Comparison of ENCODE assay signal across 10 cellular contexts in genomic region chr13:40189426-40189825, GRCh38.
A peak's percentile ranks its signal among the peaks of the same experiment; 100 is the strongest.
DNase-seq lines count a peak whose midpoint lies in the region; ATAC-seq and TF ChIP-seq lines count a peak whose summit lies in the region.
"Had no signal": no experiment of that assay in that cellular context is flagged by ENCODE, and none has a peak within 500 bp of the region (broad histone marks: within the 10 kb centered on the region; RNA-seq: fewer than 3 reads in every experiment).

No MANE protein-coding gene starts in this region.

- H3K4me1 Mint-ChIP-seq in activated CD8-positive, alpha-beta T cell treated with anti-CD3 and anti-CD28 coated beads for 36 hours (ENCODE audit: low read depth): peaks cover 77% of the 10 kb centered on the region
- peaks cover 51% of the 10 kb centered on the region for H3K4me1 Mint-ChIP-seq in stimulated activated effector memory CD8-positive, alpha-beta T cell treated with anti-CD3 and anti-CD28 coated beads, Interleukin-12 subunit alpha, Interleukin-12 subunit beta, amount 100 ng/mL, for 72 hours

- H3K4me1 ChIP-seq in esophagus (ENCODE audit: control insufficient read depth in 2 of 2, insufficient read depth in 2 of 2, low read length in 1 of 2): peaks cover 11 to 14% of the 10 kb centered on the region in 2 donors

- no peak overlapping the region for H3K4me3 ChIP-seq in esophagus (ENCODE audit: low read depth in 1 of 2, low read length in 2 of 2)

- no peak for TF ChIP-seq POLR2A in erythroblast (IDR thresholded peaks at IDR 0.05; ENCODE audit: low read length)

- H3K27ac ChIP-seq in RWPE1 (peak overlapping the region; percentile 84), esophagus (ENCODE audit: low read depth in 2 of 2, low read length in 1 of 2) (peak overlapping the region; percentile 64 to 65)

- H3K36me3 Mint-ChIP-seq in activated CD8-positive, alpha-beta T cell treated with anti-CD3 and anti-CD28 coated beads for 36 hours (ENCODE audit: low read depth): peaks cover 3% of the 10 kb centered on the region
- H3K36me3 Mint-ChIP-seq in stimulated activated effector memory CD8-positive, alpha-beta T cell treated with anti-CD3 and anti-CD28 coated beads, Interleukin-12 subunit alpha, Interleukin-12 subunit beta, amount 100 ng/mL, for 72 hours: no peaks in the 10 kb centered on the region

- 67 to 75% methylated on average over 6 of the region's 6 CpGs for WGBS in esophagus, 2 donors

- no peaks in the 10 kb centered on the region for H3K27me3 Mint-ChIP-seq in activated CD8-positive, alpha-beta T cell treated with anti-CD3 and anti-CD28 coated beads for 36 hours

- H3K9me3 Mint-ChIP-seq in activated CD8-positive, alpha-beta T cell treated with anti-CD3 and anti-CD28 coated beads for 36 hours: no peaks in the 10 kb centered on the region
- H3K9me3 Mint-ChIP-seq in stimulated activated effector memory CD8-positive, alpha-beta T cell treated with anti-CD3 and anti-CD28 coated beads, Interleukin-12 subunit alpha, Interleukin-12 subunit beta, amount 100 ng/mL, for 72 hours: no peaks in the 10 kb centered on the region

- no peak for DNase-seq in RWPE1 (ENCODE audit: low spot score)
- DNase-seq in activated CD8-positive, alpha-beta T cell treated with anti-CD3 and anti-CD28 coated beads for 36 hours: peak; percentile 56
- DNase-seq in stimulated activated effector memory CD8-positive, alpha-beta T cell treated with anti-CD3 and anti-CD28 coated beads, Interleukin-12 subunit alpha, Interleukin-12 subunit beta, amount 100 ng/mL, for 72 hours (ENCODE audit: low spot score in 2 of 2): no peak
- no peak for DNase-seq in pons (ENCODE audit: low spot score)
- no peak for DNase-seq in erythroblast (lab: John Stamatoyannopoulos, UW)
- no peak for DNase-seq in cerebellar cortex (ENCODE audit: low spot score)
- DNase-seq in SK-N-DZ (ENCODE audit: low spot score): no peak
- DNase-seq: activated CD8-positive, alpha-beta memory T cell treated with anti-CD3 and anti-CD28 coated beads, Interleukin-2, amount 50 U/mL, for 48 hours; NCI-H2171 had no signal

- H3K9me3 ChIP-seq in esophagus (ENCODE audit: control insufficient read depth in 2 of 2, insufficient read depth in 1 of 2, low read depth in 1 of 2, low read length in 1 of 2): no peaks in the 10 kb centered on the region

- no peaks in the 10 kb centered on the region for H3K36me3 ChIP-seq in esophagus (ENCODE audit: control insufficient read depth in 2 of 2, insufficient read depth in 2 of 2, low read length in 1 of 2)

- H3K4me3 Mint-ChIP-seq in activated CD8-positive, alpha-beta T cell treated with anti-CD3 and anti-CD28 coated beads for 36 hours: peak overlapping the region; percentile 15
- H3K4me3 Mint-ChIP-seq in stimulated activated effector memory CD8-positive, alpha-beta T cell treated with anti-CD3 and anti-CD28 coated beads, Interleukin-12 subunit alpha, Interleukin-12 subunit beta, amount 100 ng/mL, for 72 hours: peak overlapping the region; percentile 30

- CTCF ChIA-PET in RWPE1 (lab: Yijun Ruan, JAX): interaction anchor here (0.6 kb wide), 1 partner anchor 143 kb away, joined by 3 read pairs; no protein-coding TSS in a partner anchor
- CTCF ChIA-PET in activated CD8-positive, alpha-beta T cell treated with anti-CD3 and anti-CD28 coated beads for 36 hours (lab: Charles Lee): interaction anchor here (0.7 to 7.1 kb wide), 5 partner anchors 9 to 121 kb away, joined by 3 to 41 read pairs (median 4); no protein-coding TSS in a partner anchor

- no peaks in the 10 kb centered on the region for H3K27me3 ChIP-seq in esophagus (ENCODE audit: control insufficient read depth in 1 of 2, insufficient read depth in 2 of 2, low read length in 2 of 2)

- H3K27ac Mint-ChIP-seq in activated CD8-positive, alpha-beta T cell treated with anti-CD3 and anti-CD28 coated beads for 36 hours: peak overlapping the region; percentile 92
- H3K27ac Mint-ChIP-seq in stimulated activated effector memory CD8-positive, alpha-beta T cell treated with anti-CD3 and anti-CD28 coated beads, Interleukin-12 subunit alpha, Interleukin-12 subunit beta, amount 100 ng/mL, for 72 hours: no peak overlapping the region

- TF ChIP-seq CTCF in RWPE1 (conservative IDR thresholded peaks at IDR 0.05; ENCODE audit: low read depth): no peak
- TF ChIP-seq CTCF in activated CD8-positive, alpha-beta T cell treated with anti-CD3 and anti-CD28 coated beads for 36 hours (IDR thresholded peaks at IDR 0.05): no peak

- intact Hi-C loops in activated CD8-positive, alpha-beta T cell treated with anti-CD3 and anti-CD28 coated beads for 36 hours (cut with micrococcal nuclease): loop anchor here (10.0 kb wide), 1 partner anchor 475 kb away; the partner anchor contains the start of gene FOXO1

- peak; percentile 28 for ATAC-seq in activated CD8-positive, alpha-beta T cell treated with anti-CD3 and anti-CD28 coated beads for 36 hours
- peak; percentile 78 for ATAC-seq in stimulated activated effector memory CD8-positive, alpha-beta T cell treated with anti-CD3 and anti-CD28 coated beads, Interleukin-12 subunit alpha, Interleukin-12 subunit beta, amount 100 ng/mL, for 72 hours

- POLR2A ChIA-PET in RWPE1 (lab: Yijun Ruan, JAX; ENCODE audit: low non-redundant PET): no interaction called here
- POLR2A ChIA-PET in activated CD8-positive, alpha-beta T cell treated with anti-CD3 and anti-CD28 coated beads for 36 hours (lab: Charles Lee): interaction anchor here (0.8 to 3.0 kb wide), 6 partner anchors 15 to 87 kb away, joined by 3 to 9 read pairs (median 4); no protein-coding TSS in a partner anchor
